33 cellular contexts compared by ENCODE assay signal in genomic region chr1:112209493-112209892, GRCh38.
"Had no signal": no experiment of that assay in that cellular context is flagged by ENCODE, and none has a peak within 500 bp of the region (broad histone marks: within the 10 kb centered on the region; RNA-seq: fewer than 3 reads in every experiment).

No MANE protein-coding gene starts in this region.

- H2AFZ ChIP-seq: PC-9 had no signal

- ATAC-seq: activated CD8-positive, alpha-beta T cell treated with anti-CD3 and anti-CD28 coated beads for 36 hours; activated T-cell treated with anti-CD3 and anti-CD28 coated beads, Interleukin-2, amount 50 U/mL, for 72 hours; activated T-helper 17 cell treated with anti-CD3 and anti-CD28 coated beads, Interleukin-2, amount 50 U/mL, for 72 hours had no signal

- H3K4me1 Mint-ChIP-seq: activated B cell treated with CpG ODN at 0.5 μM for 24 hours; activated naive CD8-positive, alpha-beta T cell treated with anti-CD3 and anti-CD28 coated beads for 36 hours; activated T-helper 17 cell treated with anti-CD3 and anti-CD28 coated beads, Interleukin-2, amount 50 U/mL, for 72 hours had no signal

- H3K27me3 ChIP-seq: brain microvascular endothelial cell had no signal

- H3K27ac Mint-ChIP-seq: activated B cell treated with CpG ODN at 0.5 μM for 24 hours; activated CD8-positive, alpha-beta T cell treated with anti-CD3 and anti-CD28 coated beads for 36 hours; activated naive CD8-positive, alpha-beta T cell treated with anti-CD3 and anti-CD28 coated beads for 36 hours; activated T-cell treated with anti-CD3 and anti-CD28 coated beads, Interleukin-2, amount 50 U/mL, for 72 hours; activated T-helper 17 cell treated with anti-CD3 and anti-CD28 coated beads, Interleukin-2, amount 50 U/mL, for 72 hours had no signal

- H3K4me2 ChIP-seq: PC-9 had no signal

- H3K9me3 Mint-ChIP-seq: activated B cell treated with CpG ODN at 0.5 μM for 24 hours; activated CD8-positive, alpha-beta T cell treated with anti-CD3 and anti-CD28 coated beads for 36 hours; activated naive CD8-positive, alpha-beta T cell treated with anti-CD3 and anti-CD28 coated beads for 36 hours; activated T-cell treated with anti-CD3 and anti-CD28 coated beads, Interleukin-2, amount 50 U/mL, for 72 hours had no signal

- H3K27ac ChIP-seq: brain microvascular endothelial cell, PC-9, VCaP had no signal

- H3K36me3 Mint-ChIP-seq: activated naive CD8-positive, alpha-beta T cell treated with anti-CD3 and anti-CD28 coated beads for 36 hours had no signal

- H3K4me3 ChIP-seq: PC-9 had no signal

- DNase-seq: activated B cell treated with CpG ODN at 0.5 μM for 24 hours; activated CD4-positive, alpha-beta T cell treated with anti-CD3 and anti-CD28 coated beads for 1 hour; activated CD4-positive, alpha-beta T cell treated with anti-CD3 and anti-CD28 coated beads for 48 hours; activated CD8-positive, alpha-beta T cell treated with anti-CD3 and anti-CD28 coated beads for 36 hours; activated effector memory CD4-positive, alpha-beta T cell treated with anti-CD3 and anti-CD28 coated beads, Interleukin-2, amount 50 U/mL, for 16 hours; activated naive CD4-positive, alpha-beta T cell; activated naive CD4-positive, alpha-beta T cell treated with anti-CD3 and anti-CD28 coated beads, Interleukin-2, amount 50 U/mL, for 16 hours; activated naive CD8-positive, alpha-beta T cell treated with anti-CD3 and anti-CD28 coated beads for 36 hours; activated T-cell treated with anti-CD3 and anti-CD28 coated beads, Interleukin-2, amount 50 U/mL, for 1 hour; activated T-cell treated with anti-CD3 and anti-CD28 coated beads, Interleukin-2, amount 50 U/mL, for 72 hours; amniotic stem cell; aorta; brain microvascular endothelial cell; NCI-H1105 treated with DMSO at 0.1 percent for 48 hours; NCI-H1436; NCI-H1694; NCI-H1930; NCI-H2081 treated with DMSO at 0.1 percent for 48 hours; NCI-H226; NCI-H446 treated with DMSO at 0.1 percent for 48 hours; NCI-H524; NCI-H69; NCI-H82; NK-92 treated with Interleukin-12 subunit alpha and Interleukin-12 subunit beta, amount 100 ng/mL, for 24 hours; Right ventricle myocardium superior; SW 1271; T-helper 1 cell; T-helper 2 cell; T-helper 9 cell had no signal

- FAIRE-seq: RCC 7860 had no signal

- H3K4me3 Mint-ChIP-seq: activated B cell treated with CpG ODN at 0.5 μM for 24 hours; activated CD8-positive, alpha-beta T cell treated with anti-CD3 and anti-CD28 coated beads for 36 hours; activated naive CD8-positive, alpha-beta T cell treated with anti-CD3 and anti-CD28 coated beads for 36 hours; activated T-cell treated with anti-CD3 and anti-CD28 coated beads, Interleukin-2, amount 50 U/mL, for 72 hours; activated T-helper 17 cell treated with anti-CD3 and anti-CD28 coated beads, Interleukin-2, amount 50 U/mL, for 72 hours had no signal

- H3K36me3 ChIP-seq: brain microvascular endothelial cell had no signal
